In the genomic region with DNA sequence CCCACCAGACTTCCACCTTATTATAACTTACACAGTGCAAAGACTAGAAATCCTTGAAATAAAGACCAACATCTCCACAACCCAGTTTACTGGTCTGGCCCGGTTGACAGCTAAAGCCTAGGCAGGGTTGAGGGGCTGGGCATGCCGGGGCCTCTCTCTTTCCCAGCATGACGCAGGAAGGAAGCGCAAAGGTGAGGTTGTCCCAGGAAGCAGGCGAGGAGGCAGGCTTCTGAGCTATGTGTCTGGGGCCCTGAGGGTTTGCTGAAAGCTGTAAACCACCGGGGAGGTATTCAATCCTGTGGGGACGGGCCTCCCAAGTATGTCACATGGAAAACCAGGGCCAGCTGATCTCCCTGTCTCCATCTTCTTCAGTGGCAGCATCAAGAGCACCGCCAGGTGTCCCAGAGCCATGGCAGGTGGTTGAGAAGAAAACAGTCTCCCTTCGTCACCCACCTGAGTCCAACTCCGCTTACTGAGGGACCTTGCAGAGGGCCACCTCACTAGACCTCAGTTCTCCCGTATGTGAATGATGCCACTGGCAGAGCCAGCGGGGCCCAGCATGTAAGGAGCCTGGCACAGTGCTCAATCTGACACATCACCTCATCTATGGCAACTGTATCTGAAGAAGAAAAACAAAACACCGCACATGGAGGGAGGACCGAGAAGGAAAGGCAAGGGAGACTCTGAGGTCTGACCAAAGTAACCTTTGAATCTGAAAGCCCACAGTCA, we compare ENCODE assay signal across 8 cellular contexts. TPM values are rescaled to one million over a fixed set of nuclear protein-coding genes. Genes with fewer than 3 reads are reported as not detected.
DNase-seq lines count a peak whose midpoint lies in the region; FAIRE-seq and TF ChIP-seq lines count a peak whose summit lies in the region.

No MANE protein-coding gene starts in this region.

- TF ChIP-seq POLR2A in adrenal gland (IDR thresholded peaks at IDR 0.05): no peak

- no peak for FAIRE-seq in HTR-8/SVneo (lab: Jason Lieb, UNC)

- H3K9me3 Mint-ChIP-seq in nephron progenitor cell (no peaks in the 10 kb centered on the region), endothelial cell (ENCODE audit: unreplicated experiment) (no peaks in the 10 kb centered on the region)

- DNase-seq in NCI-H2107 treated with DMSO at 0.1 percent for 48 hours (lab: John Stamatoyannopoulos, UW; ENCODE audit: unreplicated experiment) (peak; percentile 33), nephron progenitor cell (no peak), T1000 (lab: John Stamatoyannopoulos, UW) (no peak), endothelial cell (ENCODE audit: low spot score) (no peak), adrenal gland (no peak), HTR-8/SVneo (ENCODE audit: insufficient read length, low spot score) (no peak)
- peak in 1 of 3 donors; percentile 20 for DNase-seq in effector memory CD4-positive, alpha-beta T cell

- 92 to 95% (median 93%) methylated on average over 10 to 14 of the region's 14 CpGs for WGBS in adrenal gland, 4 donors

- H4K20me1 ChIP-seq in BLaER1 treated with 17β-estradiol and CSF1 and Interleukin-3, amounts not matched to agents 10 nM and 100 nM: peaks cover 0 to 47% (median 30%) of the 10 kb centered on the region in 11 experiments; a peak in 10 of 22 replicates

- peak overlapping the region; percentile 78 for H3K27ac Mint-ChIP-seq in nephron progenitor cell
- H3K27ac Mint-ChIP-seq in endothelial cell (ENCODE audit: unreplicated experiment): no peak overlapping the region

- no peaks in the 10 kb centered on the region for H3K9me3 ChIP-seq in BLaER1 treated with 17β-estradiol and CSF1 and Interleukin-3, amounts not matched to agents 10 nM and 100 nM (replicated peaks in 1 of 11)
- H3K9me3 ChIP-seq in effector memory CD4-positive, alpha-beta T cell (ENCODE audit: control insufficient read depth, low read length): no peaks in the 10 kb centered on the region
- no peaks in the 10 kb centered on the region for H3K9me3 ChIP-seq in adrenal gland (replicated peaks in 1 of 3)

- no peak overlapping the region for H3K4me3 ChIP-seq in BLaER1 treated with 17β-estradiol and CSF1 and Interleukin-3, amounts not matched to agents 10 nM and 100 nM
- no peak overlapping the region for H3K4me3 ChIP-seq in effector memory CD4-positive, alpha-beta T cell (ENCODE audit: insufficient read depth, low read depth, low read length, poor library complexity, severe bottlenecking)
- no peak overlapping the region for H3K4me3 ChIP-seq in adrenal gland

- peaks cover 34 to 68% (median 42%) of the 10 kb centered on the region in 11 experiments for H3K36me3 ChIP-seq in BLaER1 treated with 17β-estradiol and CSF1 and Interleukin-3, amounts not matched to agents 10 nM and 100 nM
- H3K36me3 ChIP-seq in effector memory CD4-positive, alpha-beta T cell (ENCODE audit: control insufficient read depth, insufficient read depth, low read length): peaks cover 10% of the 10 kb centered on the region
- peaks cover 0 to 26% of the 10 kb centered on the region in 2 donors for H3K36me3 ChIP-seq in adrenal gland (replicated peaks in 1 of 2)

- TF ChIP-seq CTCF in nephron progenitor cell (IDR thresholded peaks at IDR 0.05) (no peak), endothelial cell (IDR thresholded peaks at IDR 0.05; ENCODE audit: unreplicated experiment) (no peak), adrenal gland (IDR thresholded peaks at IDR 0.05) (no peak)

- H3K4me3 Mint-ChIP-seq in nephron progenitor cell (no peak overlapping the region), endothelial cell (ENCODE audit: unreplicated experiment) (no peak overlapping the region)

- H3K36me3 Mint-ChIP-seq in nephron progenitor cell (ENCODE audit: low read depth) (peaks cover 26% of the 10 kb centered on the region), endothelial cell (ENCODE audit: low read depth, unreplicated experiment) (peaks cover 17% of the 10 kb centered on the region)

- H3K4me2 ChIP-seq in BLaER1 treated with 17β-estradiol and CSF1 and Interleukin-3, amounts not matched to agents 10 nM and 100 nM: peak overlapping the region in 10 of 11 experiments; percentile 15 to 97 (median 86); a peak in 18 of 22 replicates

- intact Hi-C loops in adrenal gland (cut with DNase I): no loop called here

- peak overlapping the region in 4 of 11 experiments; percentile 8 to 49 (median 28); a peak in 5 of 22 replicates for H3K27ac ChIP-seq in BLaER1 treated with 17β-estradiol and CSF1 and Interleukin-3, amounts not matched to agents 10 nM and 100 nM
- peak overlapping the region; percentile 81 for H3K27ac ChIP-seq in effector memory CD4-positive, alpha-beta T cell (ENCODE audit: insufficient read depth, low read length, poor library complexity, severe bottlenecking)
- H3K27ac ChIP-seq in adrenal gland: peak overlapping the region in 2 of 5 donors; percentile 31 to 71

- H3K4me1 Mint-ChIP-seq in nephron progenitor cell (peaks cover 72% of the 10 kb centered on the region), endothelial cell (ENCODE audit: unreplicated experiment) (peaks cover 10% of the 10 kb centered on the region)

- H3K27me3 Mint-ChIP-seq in nephron progenitor cell (ENCODE audit: low read depth, poor library complexity): peaks cover 2% of the 10 kb centered on the region
- peaks cover 7% of the 10 kb centered on the region for H3K27me3 Mint-ChIP-seq in endothelial cell (ENCODE audit: unreplicated experiment)

- no peaks in the 10 kb centered on the region for H3K27me3 ChIP-seq in BLaER1 treated with 17β-estradiol and CSF1 and Interleukin-3, amounts not matched to agents 10 nM and 100 nM
- H3K27me3 ChIP-seq in effector memory CD4-positive, alpha-beta T cell (replicated peaks; ENCODE audit: control insufficient read depth, insufficient read depth, low read length, poor library complexity, severe bottlenecking): no peaks in the 10 kb centered on the region
- no peaks in the 10 kb centered on the region for H3K27me3 ChIP-seq in adrenal gland

- H3K9ac ChIP-seq in BLaER1 treated with 17β-estradiol and CSF1 and Interleukin-3, amounts not matched to agents 10 nM and 100 nM: 0 out of 22 replicates have a peak overlapping the region, but pooled peaks of 3 of the 11 experiments have one; percentile 0 to 41 (median 8)

- H3K4me1 ChIP-seq in BLaER1 treated with 17β-estradiol and CSF1 and Interleukin-3, amounts not matched to agents 10 nM and 100 nM: peaks cover 49 to 85% (median 81%) of the 10 kb centered on the region in 10 experiments
- H3K4me1 ChIP-seq in effector memory CD4-positive, alpha-beta T cell (ENCODE audit: control insufficient read depth, insufficient read depth, low read length, poor library complexity, severe bottlenecking): peaks cover 74% of the 10 kb centered on the region
- H3K4me1 ChIP-seq in adrenal gland (replicated peaks in 1 of 2): peaks cover 16 to 59% of the 10 kb centered on the region in 2 donors

RNA-seq across cellular contexts. Expression of gene FAM53B, which starts 49.5 kb away (rescaled TPM):
- total RNA-seq in endothelial cell (ENCODE audit: unreplicated experiment): 21.0 TPM
- total RNA-seq in adrenal gland: 10 to 100 TPM; 37.7 to 90.9 (median 82.3) TPM
- polyA plus RNA-seq in adrenal gland: 10 to 100 TPM; 15.1 to 56.7 (median 17.8) TPM
